26 cellular contexts compared by ENCODE assay signal in genomic region chr7:10912077-10912476, GRCh38.
"Had no signal": no experiment of that assay in that cellular context is flagged by ENCODE, and none has a peak within 500 bp of the region (broad histone marks: within the 10 kb centered on the region; RNA-seq: fewer than 3 reads in every experiment).

No MANE protein-coding gene starts in this region.

- DNase-seq: stimulated activated CD4-positive, alpha-beta T cell treated with anti-CD3 and anti-CD28 coated beads, Interleukin-2, amount 100 ng/mL, for 48 hours; stimulated activated CD4-positive, alpha-beta T cell treated with anti-CD3 and anti-CD28 coated beads, Interleukin-4, amount 100 ng/mL, for 1 hour; stimulated activated CD4-positive, alpha-beta T cell treated with anti-CD3 and anti-CD28 coated beads, Interleukin-4, amount 100 ng/mL, for 24 hours; stimulated activated CD4-positive, alpha-beta T cell treated with anti-CD3 and anti-CD28 coated beads, Interleukin-4, amount 100 ng/mL, for 4 hours; stimulated activated CD8-positive, alpha-beta memory T cell treated with anti-CD3 and anti-CD28 coated beads, Interleukin-4, amount 100 ng/mL, for 48 hours; stimulated activated naive B cell treated with anti-CD40 and anti-IgM and Interleukin-4, amounts not matched to agents 10 μg/mL and 1 μg/mL and 100 μg/mL, for 72 hours; stimulated activated naive CD4-positive, alpha-beta T cell; stimulated activated naive CD4-positive, alpha-beta T cell treated with Interleukin-2 at 50 U/mL for 16 hours; stimulated activated naive CD8-positive, alpha-beta T cell treated with anti-CD3 and anti-CD28 coated beads, Interleukin-15, amount 100 ng/mL, for 72 hours; stimulated activated naive CD8-positive, alpha-beta T cell treated with anti-CD3 and anti-CD28 coated beads, Interleukin-15, Interleukin-2, amounts not matched to agents 100 U/mL and 50 U/mL, for 24 hours; stomach; substantia nigra; testis; thyroid gland; tibial artery; transverse colon; trophoblast cell; upper lobe of left lung; upper lobe of right lung; uterus had no signal

- H3K9me3 ChIP-seq: suprapubic skin, testis, thoracic aorta, thyroid gland, upper lobe of right lung, uterus, vagina had no signal

- H3K27ac ChIP-seq: stomach, suprapubic skin, testis, thoracic aorta, thyroid gland, tibial artery, tibial nerve, transverse colon, upper lobe of left lung, upper lobe of right lung, uterus, vagina had no signal

- H3K4me1 ChIP-seq: stomach, suprapubic skin, testis, thyroid gland, tibial artery, tibial nerve, transverse colon, upper lobe of left lung, upper lobe of right lung, uterus, vagina had no signal

- H3K4me3 ChIP-seq: stomach, suprapubic skin, testis, thoracic aorta, thyroid gland, tibial artery, tibial nerve, transverse colon, upper lobe of left lung, upper lobe of right lung, uterus, vagina had no signal

- H3K36me3 ChIP-seq: stomach, suprapubic skin, thoracic aorta, thyroid gland, tibial artery, tibial nerve, transverse colon, upper lobe of left lung, upper lobe of right lung, uterus, vagina had no signal

- ATAC-seq: stimulated activated effector memory CD8-positive, alpha-beta T cell treated with anti-CD3 and anti-CD28 coated beads, Interleukin-12 subunit alpha, Interleukin-12 subunit beta, amount 100 ng/mL, for 72 hours; stimulated activated memory B cell treated with anti-CD40 and anti-IgM and Interleukin-4, amounts not matched to agents 10 μg/mL and 1 μg/mL and 100 μg/mL, for 72 hours; stimulated activated naive B cell treated with anti-CD40 and anti-IgM and Interleukin-4, amounts not matched to agents 10 μg/mL and 1 μg/mL and 100 μg/mL, for 72 hours; stimulated activated naive CD8-positive, alpha-beta T cell treated with anti-CD3 and anti-CD28 coated beads, Interleukin-15, amount 100 ng/mL, for 72 hours; stimulated activated naive CD8-positive, alpha-beta T cell treated with anti-CD3 and anti-CD28 coated beads, Interleukin-15, Interleukin-2, amounts not matched to agents 100 U/mL and 50 U/mL, for 24 hours; upper lobe of right lung had no signal
